Comparison of ENCODE assay signal across 1 cellular context in the genomic region with DNA sequence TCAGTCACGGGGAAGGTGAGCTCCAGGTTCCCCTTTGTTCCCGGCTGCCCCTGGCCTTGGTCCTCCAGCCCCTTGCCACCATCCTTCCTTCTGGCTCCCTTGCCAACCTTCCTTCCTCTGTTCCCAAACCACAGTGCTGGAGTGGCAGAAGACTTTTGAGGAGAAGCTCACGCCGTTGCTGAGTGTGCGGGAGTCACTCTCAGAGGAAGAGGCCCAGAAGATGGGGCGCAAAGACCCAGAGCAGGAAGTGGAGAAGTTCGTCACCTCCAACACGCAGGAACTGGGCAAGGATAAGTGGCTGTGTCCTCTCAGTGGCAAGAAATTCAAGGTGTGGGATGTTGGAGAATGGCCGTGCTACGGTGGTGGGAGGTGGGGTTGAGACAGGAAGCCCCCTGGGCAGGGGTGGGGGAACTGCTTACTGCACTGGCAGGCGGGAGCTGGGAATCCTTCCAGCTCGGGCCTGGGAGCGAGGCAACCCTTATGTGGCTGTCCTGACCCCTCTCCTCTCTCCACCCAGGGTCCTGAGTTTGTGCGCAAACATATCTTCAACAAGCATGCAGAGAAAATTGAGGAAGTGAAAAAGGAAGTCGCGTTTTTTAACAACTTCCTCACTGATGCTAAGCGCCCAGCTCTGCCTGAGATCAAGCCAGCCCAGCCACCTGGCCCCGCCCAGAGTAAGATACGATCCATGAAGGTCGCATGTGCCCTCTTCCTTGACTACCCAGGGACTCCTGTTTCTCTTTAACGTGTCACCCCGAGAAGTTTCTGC.
TF ChIP-seq lines count a peak whose summit lies in the region.

No MANE protein-coding gene starts in this region.

TF ChIP-seq in GM12878, 131 proteins besides CTCF, POLR2A, EP300 and RAD21 (continued from another document):
- TF ChIP-seq PBX3 (IDR thresholded peaks at IDR 0.05; ENCODE audit: insufficient replicate concordance, low read depth, low read length) (no peak), NR2C1 (IDR thresholded peaks at IDR 0.05) (no peak), ZZZ3 (IDR thresholded peaks at IDR 0.05; ENCODE audit: control insufficient read depth, insufficient read length, low read depth) (no peak)
